2 cellular contexts compared by ENCODE assay signal in the genomic region with DNA sequence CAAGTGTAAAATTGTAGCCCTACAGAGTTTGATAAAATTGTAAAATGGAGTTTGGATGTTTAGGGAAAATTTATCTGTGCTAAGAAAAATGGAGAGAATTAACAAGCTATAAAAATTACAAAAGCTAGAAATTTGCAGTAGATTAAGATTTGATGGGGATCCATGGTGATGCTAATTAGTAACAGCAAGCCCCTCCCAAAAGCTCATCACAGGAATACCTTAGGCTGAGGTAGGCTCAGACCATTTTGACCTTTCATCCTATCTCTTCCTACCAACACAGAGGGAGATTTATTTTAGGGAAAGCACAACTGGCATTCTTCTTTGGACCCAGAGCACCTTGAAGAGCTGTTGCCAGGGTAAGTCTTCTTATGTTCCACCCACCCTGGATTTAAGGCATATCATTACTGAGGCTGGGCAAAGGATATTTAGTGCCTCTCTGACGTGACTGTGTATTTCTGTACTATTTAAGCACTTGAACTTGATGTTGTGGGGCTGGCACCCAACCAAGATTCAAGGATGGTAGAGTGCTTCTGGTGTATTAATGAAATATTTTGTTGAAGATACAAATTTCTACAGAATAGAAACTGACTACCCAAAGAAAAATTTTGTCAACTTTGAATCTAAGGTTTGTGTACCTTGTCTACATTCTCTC.
TF ChIP-seq lines count a peak whose summit lies in the region.

No MANE protein-coding gene starts in this region.

TF ChIP-seq in HCT116, 20 proteins besides CTCF, POLR2A, EP300 and RAD21:
- no peak for TF ChIP-seq POLR2AphosphoS5 (IDR thresholded peaks at IDR 0.05; ENCODE audit: low read depth, low read length)
- no peak for TF ChIP-seq ELF1 (IDR thresholded peaks at IDR 0.05; ENCODE audit: borderline replicate concordance, low read depth)
- TF ChIP-seq SRF (IDR thresholded peaks at IDR 0.05; ENCODE audit: low read depth), result no peak

TF ChIP-seq in WTC11, 78 proteins besides CTCF, POLR2A, EP300 and RAD21:
- TF ChIP-seq, protein P1, sequence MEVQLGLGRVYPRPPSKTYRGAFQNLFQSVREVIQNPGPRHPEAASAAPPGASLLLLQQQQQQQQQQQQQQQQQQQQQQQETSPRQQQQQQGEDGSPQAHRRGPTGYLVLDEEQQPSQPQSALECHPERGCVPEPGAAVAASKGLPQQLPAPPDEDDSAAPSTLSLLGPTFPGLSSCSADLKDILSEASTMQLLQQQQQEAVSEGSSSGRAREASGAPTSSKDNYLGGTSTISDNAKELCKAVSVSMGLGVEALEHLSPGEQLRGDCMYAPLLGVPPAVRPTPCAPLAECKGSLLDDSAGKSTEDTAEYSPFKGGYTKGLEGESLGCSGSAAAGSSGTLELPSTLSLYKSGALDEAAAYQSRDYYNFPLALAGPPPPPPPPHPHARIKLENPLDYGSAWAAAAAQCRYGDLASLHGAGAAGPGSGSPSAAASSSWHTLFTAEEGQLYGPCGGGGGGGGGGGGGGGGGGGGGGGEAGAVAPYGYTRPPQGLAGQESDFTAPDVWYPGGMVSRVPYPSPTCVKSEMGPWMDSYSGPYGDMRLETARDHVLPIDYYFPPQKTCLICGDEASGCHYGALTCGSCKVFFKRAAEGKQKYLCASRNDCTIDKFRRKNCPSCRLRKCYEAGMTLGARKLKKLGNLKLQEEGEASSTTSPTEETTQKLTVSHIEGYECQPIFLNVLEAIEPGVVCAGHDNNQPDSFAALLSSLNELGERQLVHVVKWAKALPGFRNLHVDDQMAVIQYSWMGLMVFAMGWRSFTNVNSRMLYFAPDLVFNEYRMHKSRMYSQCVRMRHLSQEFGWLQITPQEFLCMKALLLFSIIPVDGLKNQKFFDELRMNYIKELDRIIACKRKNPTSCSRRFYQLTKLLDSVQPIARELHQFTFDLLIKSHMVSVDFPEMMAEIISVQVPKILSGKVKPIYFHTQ (CRISPR knock-in tag; IDR thresholded peaks at IDR 0.05), result no peak
- TF ChIP-seq ZNF121 (CRISPR knock-in tag; IDR thresholded peaks at IDR 0.05) (no peak), TCF7 (CRISPR knock-in tag; IDR thresholded peaks at IDR 0.05; ENCODE audit: low read depth) (no peak), NFE2L1 (CRISPR knock-in tag; IDR thresholded peaks at IDR 0.05) (no peak)
